ENCODE assay signal across 21 cellular contexts in the genomic region with DNA sequence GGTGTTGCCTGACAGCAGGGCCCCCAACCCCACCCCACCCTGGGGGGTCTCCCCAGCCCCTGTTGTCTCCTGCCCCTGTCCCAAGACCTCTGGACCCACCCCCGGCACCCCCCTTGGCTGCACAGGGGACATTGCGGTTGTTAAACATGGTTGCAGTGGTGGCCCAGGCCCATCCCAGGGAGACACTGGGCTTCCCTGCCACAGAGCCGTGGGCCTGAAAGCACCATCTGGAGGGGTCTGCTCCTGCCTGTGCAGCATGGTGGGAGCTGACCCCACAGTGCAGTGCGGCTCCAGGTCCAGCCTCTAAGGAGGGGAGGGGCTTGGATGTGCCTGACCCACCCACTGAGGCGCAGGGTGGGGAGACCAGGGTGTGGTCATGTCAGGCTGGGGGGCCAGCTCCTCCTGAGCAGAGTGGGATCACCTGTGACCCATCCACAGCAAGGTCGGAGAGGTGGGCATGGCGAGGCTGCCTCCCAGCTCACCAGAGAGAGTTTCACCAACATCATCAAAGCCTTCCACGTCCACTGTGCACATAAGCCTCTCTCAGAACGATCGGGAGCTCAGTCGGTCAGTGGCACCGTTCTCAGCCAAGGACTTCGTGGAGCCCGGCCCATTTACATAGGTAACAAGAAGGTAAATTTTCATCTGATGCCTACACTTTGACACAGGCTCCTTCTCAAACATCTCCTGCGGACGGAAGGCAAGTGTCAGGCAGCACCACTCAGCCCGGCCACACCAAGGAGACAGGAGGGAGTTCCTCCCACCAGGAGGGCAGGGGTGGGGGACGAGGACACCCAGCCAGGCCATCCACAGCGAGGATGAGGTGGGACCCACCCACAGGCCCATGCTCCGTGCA.
"Had no signal": no experiment of that assay in that cellular context is flagged by ENCODE, and none has a peak within 500 bp of the region (broad histone marks: within the 10 kb centered on the region; RNA-seq: fewer than 3 reads in every experiment).

No MANE protein-coding gene starts in this region.

- H3K27me3 ChIP-seq: colonic mucosa, neural progenitor cell, uterus had no signal

- ATAC-seq: left lobe of liver, sciatic nerve had no signal

- H2AFZ ChIP-seq: neural progenitor cell, parathyroid adenoma had no signal

- H3K9me3 Mint-ChIP-seq: natural killer cell treated with Interleukin-12 subunit alpha and Interleukin-12 subunit beta and Interleukin-15 and Interleukin-18, amount 100 ng/mL, for 72 hours; neural progenitor cell; type B pancreatic cell had no signal

- H3K27ac Mint-ChIP-seq: natural killer cell treated with Interleukin-12 subunit alpha and Interleukin-12 subunit beta and Interleukin-15 and Interleukin-18, amount 100 ng/mL, for 72 hours; neural progenitor cell; type B pancreatic cell had no signal

- H3K4me3 ChIP-seq: colonic mucosa, esophagus squamous epithelium, lung, neural progenitor cell, psoas muscle, uterus had no signal

- H3K27ac ChIP-seq: colonic mucosa, esophagus squamous epithelium, neural progenitor cell, parathyroid adenoma, psoas muscle, uterus had no signal

- DNase-seq: cerebellar nuclear complex; colonic mucosa; dermis blood vessel endothelial cell; esophagus squamous epithelium; foreskin fibroblast; hippocampal formation; kidney glomerular epithelial cell; mesenchymal stem cell; midbrain; occipital lobe; retina; stimulated activated naive CD4-positive, alpha-beta T cell treated with Interleukin-2 at 50 U/mL for 16 hours; uterus had no signal

- H3K36me3 ChIP-seq: colonic mucosa, esophagus squamous epithelium, neural progenitor cell, uterus had no signal

- H3K9me3 ChIP-seq: colonic mucosa, esophagus squamous epithelium, psoas muscle, uterus had no signal

- H3K79me2 ChIP-seq: parathyroid adenoma had no signal

- H3K4me3 Mint-ChIP-seq: natural killer cell treated with Interleukin-12 subunit alpha and Interleukin-12 subunit beta and Interleukin-15 and Interleukin-18, amount 100 ng/mL, for 72 hours; neural progenitor cell; type B pancreatic cell had no signal

- H3K4me1 ChIP-seq: colonic mucosa, parathyroid adenoma, psoas muscle, uterus had no signal

- H3K9ac ChIP-seq: neural progenitor cell, parathyroid adenoma had no signal

- H3K36me3 Mint-ChIP-seq: natural killer cell treated with Interleukin-12 subunit alpha and Interleukin-12 subunit beta and Interleukin-15 and Interleukin-18, amount 100 ng/mL, for 72 hours; neural progenitor cell; type B pancreatic cell had no signal
